In the genomic region with DNA sequence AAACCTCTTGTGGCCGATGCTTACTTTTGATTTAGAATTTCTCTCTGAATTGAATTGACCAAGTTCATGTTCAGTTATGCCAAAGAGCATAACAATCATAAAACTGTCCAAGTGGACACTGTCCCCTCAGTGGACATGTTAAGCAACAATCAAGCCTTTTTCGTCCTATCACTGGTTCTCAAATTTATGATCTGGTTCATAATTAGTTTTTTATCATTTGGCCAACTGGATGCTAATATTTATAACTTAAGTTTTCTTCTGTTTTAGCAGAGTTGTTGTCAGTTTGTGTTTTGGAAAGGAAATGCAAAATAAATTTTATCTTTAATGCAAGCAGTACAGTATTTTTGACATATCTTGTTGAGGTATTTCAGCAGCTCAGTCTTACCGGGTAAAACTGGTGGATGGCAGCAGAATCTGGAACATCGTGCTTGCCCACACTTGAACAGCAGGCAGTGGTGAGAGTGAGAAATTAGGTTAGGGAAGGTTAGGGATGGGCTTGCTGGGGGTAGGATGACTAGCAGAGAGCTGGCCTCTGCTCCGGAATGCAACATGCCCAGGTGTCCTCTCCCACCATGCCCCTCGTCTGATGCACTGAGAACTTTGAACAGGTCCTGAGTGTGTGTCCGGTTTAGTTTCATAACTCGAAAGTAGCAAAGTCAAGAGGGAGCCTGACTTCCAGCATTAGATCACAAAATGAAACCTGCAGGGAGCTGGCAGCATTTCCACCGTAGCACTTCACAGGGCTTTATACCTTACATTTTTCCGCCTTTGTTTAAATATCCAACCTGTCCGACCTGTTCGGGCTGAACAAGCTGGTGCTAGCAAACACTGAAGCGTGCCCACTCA, we compare ENCODE assay signal across 1 cellular context.
TF ChIP-seq lines count a peak whose summit lies in the region.

No MANE protein-coding gene starts in this region.

TF ChIP-seq in liver, 16 proteins besides CTCF, POLR2A, EP300 and RAD21 (continued from another document):
- TF ChIP-seq SP1 (IDR thresholded peaks at IDR 0.05) (peak; percentile 83), TAF1 (conservative IDR thresholded peaks at IDR 0.05) (peak; percentile 54), NR2F2 (IDR thresholded peaks at IDR 0.05) (no peak), RXRA (IDR thresholded peaks at IDR 0.05) (peak; percentile 75 to 92), HNF4A (conservative IDR thresholded peaks at IDR 0.05) (peak; percentile 95 to 98), YY1 (IDR thresholded peaks at IDR 0.05) (peak; percentile 84)
